Comparison of ENCODE assay signal across 26 cellular contexts in genomic region chr22:43541462-43542407, GRCh38.
"Had no signal": no experiment of that assay in that cellular context is flagged by ENCODE, and none has a peak within 500 bp of the region (broad histone marks: within the 10 kb centered on the region; RNA-seq: fewer than 3 reads in every experiment).

No MANE protein-coding gene starts in this region.

- H3K4me1 Mint-ChIP-seq: naive thymus-derived CD8-positive, alpha-beta T cell; nephron progenitor cell; stimulated activated effector memory CD8-positive, alpha-beta T cell treated with anti-CD3 and anti-CD28 coated beads, Interleukin-12 subunit alpha, Interleukin-12 subunit beta, amount 100 ng/mL, for 72 hours had no signal

- ATAC-seq: esophagus mucosa; gastrocnemius medialis; left lobe of liver; naive thymus-derived CD8-positive, alpha-beta T cell; right lobe of liver; stimulated activated effector memory CD8-positive, alpha-beta T cell treated with anti-CD3 and anti-CD28 coated beads, Interleukin-12 subunit alpha, Interleukin-12 subunit beta, amount 100 ng/mL, for 72 hours had no signal

- H3K4me3 ChIP-seq: dorsolateral prefrontal cortex, gastrocnemius medialis, lung, right lobe of liver, smooth muscle cell, testis, tibial artery had no signal

- H3K4me3 Mint-ChIP-seq: endodermal cell; naive thymus-derived CD8-positive, alpha-beta T cell; nephron progenitor cell; stimulated activated effector memory CD8-positive, alpha-beta T cell treated with anti-CD3 and anti-CD28 coated beads, Interleukin-12 subunit alpha, Interleukin-12 subunit beta, amount 100 ng/mL, for 72 hours; type B pancreatic cell had no signal

- H3K27me3 Mint-ChIP-seq: progenitor cell of endocrine pancreas had no signal

- H3K36me3 Mint-ChIP-seq: naive thymus-derived CD8-positive, alpha-beta T cell; stimulated activated effector memory CD8-positive, alpha-beta T cell treated with anti-CD3 and anti-CD28 coated beads, Interleukin-12 subunit alpha, Interleukin-12 subunit beta, amount 100 ng/mL, for 72 hours; type B pancreatic cell had no signal

- H3K79me2 ChIP-seq: parathyroid adenoma had no signal

- H3K27ac Mint-ChIP-seq: endodermal cell; naive thymus-derived CD8-positive, alpha-beta T cell; nephron progenitor cell; progenitor cell of endocrine pancreas; stimulated activated effector memory CD8-positive, alpha-beta T cell treated with anti-CD3 and anti-CD28 coated beads, Interleukin-12 subunit alpha, Interleukin-12 subunit beta, amount 100 ng/mL, for 72 hours; type B pancreatic cell had no signal

- H3K9me3 Mint-ChIP-seq: naive thymus-derived CD8-positive, alpha-beta T cell; stimulated activated effector memory CD8-positive, alpha-beta T cell treated with anti-CD3 and anti-CD28 coated beads, Interleukin-12 subunit alpha, Interleukin-12 subunit beta, amount 100 ng/mL, for 72 hours; type B pancreatic cell had no signal

- H3K27me3 ChIP-seq: dorsolateral prefrontal cortex, gastrocnemius medialis, neutrophil, right lobe of liver, testis, tibial artery had no signal

- H3K4me1 ChIP-seq: gastrocnemius medialis, parathyroid adenoma, right lobe of liver, testis, tibial artery had no signal

- H3K4me2 ChIP-seq: smooth muscle cell had no signal

- DNase-seq: dorsolateral prefrontal cortex; effector CD4-positive, alpha-beta T cell; endodermal cell; foreskin fibroblast; gastrocnemius medialis; mesenchymal stem cell; naive thymus-derived CD8-positive, alpha-beta T cell; nephron progenitor cell; stimulated activated CD4-positive, alpha-beta T cell treated with anti-CD3 and anti-CD28 coated beads, Interleukin-12 subunit alpha, Interleukin-12 subunit beta, amount 100 ng/mL, for 4 hours; stimulated activated CD4-positive, alpha-beta T cell treated with anti-CD3 and anti-CD28 coated beads, Interleukin-1b, Interleukin-23, amount 100 ng/mL, for 48 hours; stimulated activated CD4-positive, alpha-beta T cell treated with anti-CD3 and anti-CD28 coated beads, Interleukin-4, amount 100 ng/mL, for 1 hour; stimulated activated naive CD4-positive, alpha-beta T cell treated with Interleukin-2 at 50 U/mL for 16 hours; substantia nigra; testis; tibial artery had no signal

- H3K9ac ChIP-seq: parathyroid adenoma had no signal

- H3K27ac ChIP-seq: dorsolateral prefrontal cortex, epithelial cell of prostate, gastrocnemius medialis, neutrophil, parathyroid adenoma, right lobe of liver, testis, tibial artery had no signal

- H3K36me3 ChIP-seq: gastrocnemius medialis, neutrophil, right lobe of liver had no signal
